ENCODE assay signal across 12 cellular contexts in the genomic region with DNA sequence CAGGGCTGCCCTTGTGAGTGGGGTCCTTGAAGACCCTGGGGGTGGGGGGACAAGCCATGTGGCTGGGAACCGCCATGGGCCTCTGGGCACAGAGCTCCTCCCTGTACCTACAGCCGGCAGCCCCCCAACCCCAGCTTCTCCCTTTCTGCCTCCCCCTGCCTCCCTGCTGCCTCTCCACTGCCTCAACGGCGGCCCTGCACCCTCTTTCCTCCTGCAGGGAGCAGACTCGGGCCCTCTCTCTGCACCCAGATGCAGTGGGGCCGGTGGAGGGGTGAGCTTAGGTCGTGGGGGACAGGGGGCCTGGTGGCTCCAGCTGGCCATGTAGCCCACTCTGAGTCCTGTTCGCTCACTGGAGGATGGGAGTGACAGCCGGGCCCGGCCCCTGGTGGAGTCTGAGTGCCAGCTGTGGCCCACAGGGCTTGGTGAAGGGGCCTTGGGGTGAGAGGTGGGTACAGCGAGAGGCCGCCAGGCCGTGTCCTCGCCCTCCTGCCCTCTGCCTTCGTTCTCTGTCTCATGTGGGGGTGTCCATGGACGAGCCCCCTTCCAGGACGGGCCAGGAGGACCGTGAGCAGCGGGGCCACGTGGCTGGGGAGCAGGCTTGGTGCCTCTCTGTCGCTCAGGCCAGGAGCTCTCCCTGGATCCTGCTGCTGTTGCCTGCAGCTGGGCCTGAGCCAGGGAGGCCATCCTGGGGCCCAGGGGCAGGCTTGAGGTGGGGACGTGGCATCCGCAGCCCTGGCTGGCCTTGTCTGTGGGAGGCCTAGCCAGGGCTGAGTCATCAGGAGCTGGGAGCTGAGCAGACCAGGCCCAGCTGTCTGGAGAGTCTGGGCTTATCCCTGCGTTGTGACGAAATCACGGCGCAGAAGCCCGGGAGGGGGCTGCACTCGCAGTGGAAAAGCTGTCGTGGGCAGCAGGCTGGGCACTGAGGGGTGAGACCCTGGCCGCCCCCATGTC.
DNase-seq lines count a peak whose midpoint lies in the region; ATAC-seq, FAIRE-seq and TF ChIP-seq lines count a peak whose summit lies in the region.
"Had no signal": no experiment of that assay in that cellular context is flagged by ENCODE, and none has a peak within 500 bp of the region (broad histone marks: within the 10 kb centered on the region; RNA-seq: fewer than 3 reads in every experiment).

No MANE protein-coding gene starts in this region.

- no peak overlapping the region for H3K4me3 ChIP-seq in bronchial epithelial cell (ENCODE audit: low read depth, low read length)
- H3K4me3 ChIP-seq in left lung: no peak overlapping the region
- no peak overlapping the region for H3K4me3 ChIP-seq in HAP-1

- no peak overlapping the region for H3K4me3 Mint-ChIP-seq in natural killer cell treated with Interleukin-12 subunit alpha and Interleukin-12 subunit beta and Interleukin-15 and Interleukin-18, amount 100 ng/mL, for 72 hours
- no peak overlapping the region for H3K4me3 Mint-ChIP-seq in natural killer cell
- H3K4me3 Mint-ChIP-seq: CD4-positive, CD25-positive, alpha-beta regulatory T cell; memory B cell had no signal

- H3K36me3 ChIP-seq in bronchial epithelial cell (ENCODE audit: control insufficient read depth, insufficient read depth, low read length) (no peaks in the 10 kb centered on the region), left lung (no peaks in the 10 kb centered on the region), HAP-1 (replicated peaks) (no peaks in the 10 kb centered on the region)

- H3K9me3 ChIP-seq in left lung (no peaks in the 10 kb centered on the region), HAP-1 (no peaks in the 10 kb centered on the region)

- H3K27me3 ChIP-seq in bronchial epithelial cell (ENCODE audit: control insufficient read depth, insufficient read depth, low read length): peaks cover 2% of the 10 kb centered on the region
- H3K27me3 ChIP-seq in left lung: peaks cover 0 to 47% of the 10 kb centered on the region in 2 donors
- no peaks in the 10 kb centered on the region for H3K27me3 ChIP-seq in HAP-1 (ENCODE audit: low read depth)

- H3K36me3 Mint-ChIP-seq in natural killer cell treated with Interleukin-12 subunit alpha and Interleukin-12 subunit beta and Interleukin-15 and Interleukin-18, amount 100 ng/mL, for 72 hours: no peaks in the 10 kb centered on the region
- no peaks in the 10 kb centered on the region for H3K36me3 Mint-ChIP-seq in natural killer cell
- H3K36me3 Mint-ChIP-seq: CD4-positive, CD25-positive, alpha-beta regulatory T cell; memory B cell had no signal

- FAIRE-seq in bronchial epithelial cell (lab: Jason Lieb, UNC): no peak

- peak in 1 of 2 donors; percentile 41 for ATAC-seq in natural killer cell treated with Interleukin-12 subunit alpha and Interleukin-12 subunit beta and Interleukin-15 and Interleukin-18, amount 100 ng/mL, for 72 hours
- ATAC-seq in natural killer cell (no peak), left lung (peak; percentile 91)
- ATAC-seq: stimulated activated naive CD8-positive, alpha-beta T cell treated with anti-CD3 and anti-CD28 coated beads, Interleukin-15, Interleukin-2, amounts not matched to agents 100 U/mL and 50 U/mL, for 24 hours had no signal

- no peak overlapping the region for H3K27ac Mint-ChIP-seq in natural killer cell treated with Interleukin-12 subunit alpha and Interleukin-12 subunit beta and Interleukin-15 and Interleukin-18, amount 100 ng/mL, for 72 hours
- H3K27ac Mint-ChIP-seq in natural killer cell: no peak overlapping the region
- H3K27ac Mint-ChIP-seq: CD4-positive, CD25-positive, alpha-beta regulatory T cell; memory B cell had no signal

- H3K9me3 Mint-ChIP-seq in natural killer cell treated with Interleukin-12 subunit alpha and Interleukin-12 subunit beta and Interleukin-15 and Interleukin-18, amount 100 ng/mL, for 72 hours: no peaks in the 10 kb centered on the region
- no peaks in the 10 kb centered on the region for H3K9me3 Mint-ChIP-seq in natural killer cell
- H3K9me3 Mint-ChIP-seq: memory B cell had no signal

- no peaks in the 10 kb centered on the region for H3K4me1 ChIP-seq in left lung
- H3K4me1 ChIP-seq in HAP-1: no peaks in the 10 kb centered on the region

- in situ Hi-C loops in HAP-1 (cut with MboI; ENCODE audit: low sequenced_read_pairs): no loop called here

- peaks cover 0 to 7% of the 10 kb centered on the region in 2 donors for H3K27me3 Mint-ChIP-seq in natural killer cell treated with Interleukin-12 subunit alpha and Interleukin-12 subunit beta and Interleukin-15 and Interleukin-18, amount 100 ng/mL, for 72 hours
- H3K27me3 Mint-ChIP-seq in natural killer cell (ENCODE audit: low read depth in 2 of 2): peaks cover 6% of the 10 kb centered on the region in 2 donors

- TF ChIP-seq CTCF in natural killer cell (IDR thresholded peaks at IDR 0.05): no peak
- no peak for TF ChIP-seq CTCF in bronchial epithelial cell (IDR thresholded peaks at IDR 0.05; ENCODE audit: insufficient read depth, low read length, severe bottlenecking)
- no peak for TF ChIP-seq CTCF in left lung (IDR thresholded peaks at IDR 0.05)

- DNase-seq in natural killer cell treated with Interleukin-12 subunit alpha and Interleukin-12 subunit beta and Interleukin-15 and Interleukin-18, amount 100 ng/mL, for 72 hours (ENCODE audit: low spot score): peak; percentile 54
- no peak for DNase-seq in natural killer cell
- peak; percentile 29 for DNase-seq in bronchial epithelial cell (ENCODE audit: low read depth)
- DNase-seq in left lung: peak; percentile 75 to 82
- no peak for DNase-seq in occipital lobe (lab: John Stamatoyannopoulos, UW)
- DNase-seq in HAP-1 (ENCODE audit: low spot score in 2 of 2): no peak
- no peak for DNase-seq in NCI-H2107 (lab: John Stamatoyannopoulos, UW)
- DNase-seq in OCI-M2 (lab: John Stamatoyannopoulos, UW; ENCODE audit: unreplicated experiment): no peak
- DNase-seq: CD4-positive, CD25-positive, alpha-beta regulatory T cell; NCI-H774; stimulated activated naive CD8-positive, alpha-beta T cell treated with anti-CD3 and anti-CD28 coated beads, Interleukin-15, Interleukin-2, amounts not matched to agents 100 U/mL and 50 U/mL, for 24 hours had no signal

- H3K27ac ChIP-seq in left lung: peak overlapping the region in 1 of 2 donors; percentile 19

- intact Hi-C loops in natural killer cell (cut with micrococcal nuclease) (no loop called here), left lung (cut with DNase I) (no loop called here)

- H3K4me1 Mint-ChIP-seq in natural killer cell treated with Interleukin-12 subunit alpha and Interleukin-12 subunit beta and Interleukin-15 and Interleukin-18, amount 100 ng/mL, for 72 hours (ENCODE audit: low read depth in 2 of 2): no peaks in the 10 kb centered on the region
- H3K4me1 Mint-ChIP-seq in natural killer cell: no peaks in the 10 kb centered on the region

Comparison
In these comparisons a context has a peak if more than half of its experiments do, and no peak if none do; other contexts are left out.
1. DNase-seq: peak in natural killer cell treated with Interleukin-12 subunit alpha and Interleukin-12 subunit beta and Interleukin-15 and Interleukin-18, amount 100 ng/mL, for 72 hours (single experiment), bronchial epithelial cell (single experiment) and left lung (2 of 2); none in natural killer cell (single experiment), occipital lobe (single experiment), HAP-1 (0 of 2), NCI-H2107 (single experiment) and OCI-M2 (single experiment).